Comparison of ENCODE assay signal across 2 cellular contexts in the genomic region with DNA sequence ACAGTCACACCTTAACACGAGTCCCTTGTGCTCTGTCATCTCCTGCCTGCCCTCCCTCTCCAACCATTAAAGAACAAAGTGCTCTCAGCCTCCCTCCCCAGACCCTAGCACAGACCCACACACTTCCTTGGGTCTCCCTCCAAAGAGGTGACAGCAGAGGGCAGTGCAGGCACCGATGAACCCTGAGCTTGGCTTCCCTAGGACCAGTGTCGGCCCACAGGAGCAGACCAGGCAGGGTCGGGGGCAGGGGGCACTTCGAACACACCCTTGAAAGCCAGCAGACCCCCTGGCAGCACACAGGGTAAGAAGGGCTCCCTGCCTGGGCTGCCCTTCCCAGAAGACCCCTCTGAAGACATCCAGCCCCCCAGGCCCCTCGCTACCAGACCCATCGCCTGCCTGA.
TF ChIP-seq lines count a peak whose summit lies in the region.

No MANE protein-coding gene starts in this region.

TF ChIP-seq in HCT116, 20 proteins besides CTCF, POLR2A, EP300 and RAD21:
- TF ChIP-seq ELF1 (IDR thresholded peaks at IDR 0.05; ENCODE audit: borderline replicate concordance, low read depth) (no peak), ZFX (IDR thresholded peaks at IDR 0.05) (no peak), SRF (IDR thresholded peaks at IDR 0.05; ENCODE audit: low read depth) (no peak), TCF7L2 (IDR thresholded peaks at IDR 0.05; ENCODE audit: borderline replicate concordance, extremely low read depth, insufficient read depth, insufficient read length) (no peak), JUND (IDR thresholded peaks at IDR 0.05) (no peak), SIN3A (IDR thresholded peaks at IDR 0.05; ENCODE audit: low read depth) (no peak), SP1 (IDR thresholded peaks at IDR 0.05; ENCODE audit: low read depth) (no peak), CEBPB (IDR thresholded peaks at IDR 0.05; ENCODE audit: low read depth) (no peak), EGR1 (IDR thresholded peaks at IDR 0.05; ENCODE audit: low read depth) (no peak), CBX3 (IDR thresholded peaks at IDR 0.05; ENCODE audit: low read depth) (no peak), FOSL1 (IDR thresholded peaks at IDR 0.05; ENCODE audit: low read depth) (no peak), YY1 (IDR thresholded peaks at IDR 0.05; ENCODE audit: extremely low read depth, insufficient replicate concordance, low read depth, low read length) (no peak), POLR2AphosphoS5 (IDR thresholded peaks at IDR 0.05; ENCODE audit: low read depth, low read length) (no peak), EZH2 (IDR thresholded peaks at IDR 0.05) (no peak), ZNF274 (IDR thresholded peaks at IDR 0.05; ENCODE audit: low read depth, low read length) (no peak), EZH2phosphoT487 (IDR thresholded peaks at IDR 0.05; ENCODE audit: borderline replicate concordance) (no peak)
- TF ChIP-seq, protein P1, sequence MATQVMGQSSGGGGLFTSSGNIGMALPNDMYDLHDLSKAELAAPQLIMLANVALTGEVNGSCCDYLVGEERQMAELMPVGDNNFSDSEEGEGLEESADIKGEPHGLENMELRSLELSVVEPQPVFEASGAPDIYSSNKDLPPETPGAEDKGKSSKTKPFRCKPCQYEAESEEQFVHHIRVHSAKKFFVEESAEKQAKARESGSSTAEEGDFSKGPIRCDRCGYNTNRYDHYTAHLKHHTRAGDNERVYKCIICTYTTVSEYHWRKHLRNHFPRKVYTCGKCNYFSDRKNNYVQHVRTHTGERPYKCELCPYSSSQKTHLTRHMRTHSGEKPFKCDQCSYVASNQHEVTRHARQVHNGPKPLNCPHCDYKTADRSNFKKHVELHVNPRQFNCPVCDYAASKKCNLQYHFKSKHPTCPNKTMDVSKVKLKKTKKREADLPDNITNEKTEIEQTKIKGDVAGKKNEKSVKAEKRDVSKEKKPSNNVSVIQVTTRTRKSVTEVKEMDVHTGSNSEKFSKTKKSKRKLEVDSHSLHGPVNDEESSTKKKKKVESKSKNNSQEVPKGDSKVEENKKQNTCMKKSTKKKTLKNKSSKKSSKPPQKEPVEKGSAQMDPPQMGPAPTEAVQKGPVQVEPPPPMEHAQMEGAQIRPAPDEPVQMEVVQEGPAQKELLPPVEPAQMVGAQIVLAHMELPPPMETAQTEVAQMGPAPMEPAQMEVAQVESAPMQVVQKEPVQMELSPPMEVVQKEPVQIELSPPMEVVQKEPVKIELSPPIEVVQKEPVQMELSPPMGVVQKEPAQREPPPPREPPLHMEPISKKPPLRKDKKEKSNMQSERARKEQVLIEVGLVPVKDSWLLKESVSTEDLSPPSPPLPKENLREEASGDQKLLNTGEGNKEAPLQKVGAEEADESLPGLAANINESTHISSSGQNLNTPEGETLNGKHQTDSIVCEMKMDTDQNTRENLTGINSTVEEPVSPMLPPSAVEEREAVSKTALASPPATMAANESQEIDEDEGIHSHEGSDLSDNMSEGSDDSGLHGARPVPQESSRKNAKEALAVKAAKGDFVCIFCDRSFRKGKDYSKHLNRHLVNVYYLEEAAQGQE (IDR thresholded peaks at IDR 0.05; ENCODE audit: low read depth) = no peak
- TF ChIP-seq, protein P2, sequence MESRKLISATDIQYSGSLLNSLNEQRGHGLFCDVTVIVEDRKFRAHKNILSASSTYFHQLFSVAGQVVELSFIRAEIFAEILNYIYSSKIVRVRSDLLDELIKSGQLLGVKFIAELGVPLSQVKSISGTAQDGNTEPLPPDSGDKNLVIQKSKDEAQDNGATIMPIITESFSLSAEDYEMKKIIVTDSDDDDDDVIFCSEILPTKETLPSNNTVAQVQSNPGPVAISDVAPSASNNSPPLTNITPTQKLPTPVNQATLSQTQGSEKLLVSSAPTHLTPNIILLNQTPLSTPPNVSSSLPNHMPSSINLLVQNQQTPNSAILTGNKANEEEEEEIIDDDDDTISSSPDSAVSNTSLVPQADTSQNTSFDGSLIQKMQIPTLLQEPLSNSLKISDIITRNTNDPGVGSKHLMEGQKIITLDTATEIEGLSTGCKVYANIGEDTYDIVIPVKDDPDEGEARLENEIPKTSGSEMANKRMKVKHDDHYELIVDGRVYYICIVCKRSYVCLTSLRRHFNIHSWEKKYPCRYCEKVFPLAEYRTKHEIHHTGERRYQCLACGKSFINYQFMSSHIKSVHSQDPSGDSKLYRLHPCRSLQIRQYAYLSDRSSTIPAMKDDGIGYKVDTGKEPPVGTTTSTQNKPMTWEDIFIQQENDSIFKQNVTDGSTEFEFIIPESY (IDR thresholded peaks at IDR 0.05; ENCODE audit: extremely low read depth, insufficient replicate concordance, low read length) = no peak
- TF ChIP-seq, protein P3, sequence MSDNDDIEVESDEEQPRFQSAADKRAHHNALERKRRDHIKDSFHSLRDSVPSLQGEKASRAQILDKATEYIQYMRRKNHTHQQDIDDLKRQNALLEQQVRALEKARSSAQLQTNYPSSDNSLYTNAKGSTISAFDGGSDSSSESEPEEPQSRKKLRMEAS (IDR thresholded peaks at IDR 0.05) = no peak

TF ChIP-seq in K562, 482 proteins besides CTCF, POLR2A, EP300 and RAD21:
- TF ChIP-seq STAT5B (CRISPR knock-in tag; IDR thresholded peaks at IDR 0.05) (no peak), NUFIP1 (IDR thresholded peaks at IDR 0.05; ENCODE audit: partially characterized antibody) (no peak), SP1 (CRISPR knock-in tag; IDR thresholded peaks at IDR 0.05) (no peak), RFX1 (IDR thresholded peaks at IDR 0.05) (no peak), IFI16 (CRISPR knock-in tag; IDR thresholded peaks at IDR 0.05) (no peak), FOXJ2 (tag; IDR thresholded peaks at IDR 0.05) (no peak), TAF7 (tag; IDR thresholded peaks at IDR 0.05) (no peak), XRCC4 (IDR thresholded peaks at IDR 0.05; ENCODE audit: extremely low read depth, insufficient read depth, insufficient read length) (no peak), MCM2 (IDR thresholded peaks at IDR 0.05; ENCODE audit: low read depth) (no peak), FOXM1 (IDR thresholded peaks at IDR 0.05; ENCODE audit: low read depth) (no peak), FOXM1 (CRISPR knock-in tag; IDR thresholded peaks at IDR 0.05; ENCODE audit: low read depth) (no peak), SIRT6 (IDR thresholded peaks at IDR 0.05; ENCODE audit: low read depth, low read length) (no peak), PYGO2 (tag; IDR thresholded peaks at IDR 0.05) (no peak), ZNF184 (CRISPR knock-in tag; IDR thresholded peaks at IDR 0.05) (no peak)
- TF ChIP-seq, protein P4, sequence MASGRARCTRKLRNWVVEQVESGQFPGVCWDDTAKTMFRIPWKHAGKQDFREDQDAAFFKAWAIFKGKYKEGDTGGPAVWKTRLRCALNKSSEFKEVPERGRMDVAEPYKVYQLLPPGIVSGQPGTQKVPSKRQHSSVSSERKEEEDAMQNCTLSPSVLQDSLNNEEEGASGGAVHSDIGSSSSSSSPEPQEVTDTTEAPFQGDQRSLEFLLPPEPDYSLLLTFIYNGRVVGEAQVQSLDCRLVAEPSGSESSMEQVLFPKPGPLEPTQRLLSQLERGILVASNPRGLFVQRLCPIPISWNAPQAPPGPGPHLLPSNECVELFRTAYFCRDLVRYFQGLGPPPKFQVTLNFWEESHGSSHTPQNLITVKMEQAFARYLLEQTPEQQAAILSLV (tag; IDR thresholded peaks at IDR 0.05) = no peak
- TF ChIP-seq, protein P5, sequence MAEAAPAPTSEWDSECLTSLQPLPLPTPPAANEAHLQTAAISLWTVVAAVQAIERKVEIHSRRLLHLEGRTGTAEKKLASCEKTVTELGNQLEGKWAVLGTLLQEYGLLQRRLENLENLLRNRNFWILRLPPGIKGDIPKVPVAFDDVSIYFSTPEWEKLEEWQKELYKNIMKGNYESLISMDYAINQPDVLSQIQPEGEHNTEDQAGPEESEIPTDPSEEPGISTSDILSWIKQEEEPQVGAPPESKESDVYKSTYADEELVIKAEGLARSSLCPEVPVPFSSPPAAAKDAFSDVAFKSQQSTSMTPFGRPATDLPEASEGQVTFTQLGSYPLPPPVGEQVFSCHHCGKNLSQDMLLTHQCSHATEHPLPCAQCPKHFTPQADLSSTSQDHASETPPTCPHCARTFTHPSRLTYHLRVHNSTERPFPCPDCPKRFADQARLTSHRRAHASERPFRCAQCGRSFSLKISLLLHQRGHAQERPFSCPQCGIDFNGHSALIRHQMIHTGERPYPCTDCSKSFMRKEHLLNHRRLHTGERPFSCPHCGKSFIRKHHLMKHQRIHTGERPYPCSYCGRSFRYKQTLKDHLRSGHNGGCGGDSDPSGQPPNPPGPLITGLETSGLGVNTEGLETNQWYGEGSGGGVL (CRISPR knock-in tag; IDR thresholded peaks at IDR 0.05) = no peak
- TF ChIP-seq, protein P6, sequence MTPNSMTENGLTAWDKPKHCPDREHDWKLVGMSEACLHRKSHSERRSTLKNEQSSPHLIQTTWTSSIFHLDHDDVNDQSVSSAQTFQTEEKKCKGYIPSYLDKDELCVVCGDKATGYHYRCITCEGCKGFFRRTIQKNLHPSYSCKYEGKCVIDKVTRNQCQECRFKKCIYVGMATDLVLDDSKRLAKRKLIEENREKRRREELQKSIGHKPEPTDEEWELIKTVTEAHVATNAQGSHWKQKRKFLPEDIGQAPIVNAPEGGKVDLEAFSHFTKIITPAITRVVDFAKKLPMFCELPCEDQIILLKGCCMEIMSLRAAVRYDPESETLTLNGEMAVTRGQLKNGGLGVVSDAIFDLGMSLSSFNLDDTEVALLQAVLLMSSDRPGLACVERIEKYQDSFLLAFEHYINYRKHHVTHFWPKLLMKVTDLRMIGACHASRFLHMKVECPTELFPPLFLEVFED (CRISPR knock-in tag; conservative IDR thresholded peaks at IDR 0.05) = no peak
